In genomic region chr7:69450436-69450835, GRCh38 we compare ENCODE assay signal across 20 cellular contexts.
"Had no signal": no experiment of that assay in that cellular context is flagged by ENCODE, and none has a peak within 500 bp of the region (broad histone marks: within the 10 kb centered on the region; RNA-seq: fewer than 3 reads in every experiment).

No MANE protein-coding gene starts in this region.

- H3K9me3 ChIP-seq: body of pancreas, heart right ventricle, tibial artery had no signal

- H3K9me3 Mint-ChIP-seq: activated CD4-positive, alpha-beta T cell treated with anti-CD3 and anti-CD28 coated beads, Interleukin-2, amount 10 ng/mL, durations not matched to agents 7 days and 5 days; activated CD8-positive, alpha-beta T cell treated with anti-CD3 and anti-CD28 coated beads for 36 hours; activated naive CD4-positive, alpha-beta T cell treated with anti-CD3 and anti-CD28 coated beads, Interleukin-2, amount 50 U/mL, for 24 hours; nephron; stimulated activated effector memory CD8-positive, alpha-beta T cell treated with anti-CD3 and anti-CD28 coated beads, Interleukin-12 subunit alpha, Interleukin-12 subunit beta, amount 100 ng/mL, for 72 hours had no signal

- H3K4me3 ChIP-seq: body of pancreas, cardiac muscle cell, heart right ventricle, tibial artery had no signal

- H3K27me3 ChIP-seq: body of pancreas, cardiac muscle cell, heart right ventricle had no signal

- H3K4me1 Mint-ChIP-seq: activated CD4-positive, alpha-beta T cell treated with anti-CD3 and anti-CD28 coated beads, Interleukin-2, amount 10 ng/mL, durations not matched to agents 7 days and 5 days; activated CD8-positive, alpha-beta memory T cell treated with anti-CD3 and anti-CD28 coated beads, Interleukin-2, amount 10 ng/mL, durations not matched to agents 7 days and 5 days; activated naive CD4-positive, alpha-beta T cell treated with anti-CD3 and anti-CD28 coated beads, Interleukin-2, amount 50 U/mL, for 24 hours; nephron; stimulated activated effector memory CD8-positive, alpha-beta T cell treated with anti-CD3 and anti-CD28 coated beads, Interleukin-12 subunit alpha, Interleukin-12 subunit beta, amount 100 ng/mL, for 72 hours; stimulated activated naive CD8-positive, alpha-beta T cell treated with anti-CD3 and anti-CD28 coated beads, Interleukin-15, amount 100 ng/mL, for 72 hours had no signal

- H3K36me3 ChIP-seq: cardiac muscle cell, heart right ventricle, tibial artery had no signal

- DNase-seq: activated CD4-positive, alpha-beta T cell treated with anti-CD3 and anti-CD28 coated beads, Interleukin-2, amount 10 ng/mL, durations not matched to agents 7 days and 5 days; activated CD4-positive, CD25-positive, alpha-beta regulatory T cell treated with anti-CD3 and anti-CD28 coated beads, Interleukin-2, amount 50 U/mL, for 72 hours; activated CD8-positive, alpha-beta memory T cell treated with anti-CD3 and anti-CD28 coated beads, Interleukin-2, amount 10 ng/mL, durations not matched to agents 7 days and 5 days; activated CD8-positive, alpha-beta T cell treated with anti-CD3 and anti-CD28 coated beads for 36 hours; activated effector memory CD4-positive, alpha-beta T cell treated with anti-CD3 and anti-CD28 coated beads, Interleukin-2, amount 50 U/mL, for 16 hours; activated T-cell treated with anti-CD3 and anti-CD28 coated beads for 4 hours; anterior cingulate cortex; body of pancreas; heart right ventricle; nucleus accumbens; small intestine; stimulated activated CD4-positive, alpha-beta T cell treated with anti-CD3 and anti-CD28 coated beads, Interleukin-2, amount 100 ng/mL, for 24 hours; stimulated activated naive CD8-positive, alpha-beta T cell treated with anti-CD3 and anti-CD28 coated beads, Interleukin-15, amount 100 ng/mL, for 72 hours had no signal

- ATAC-seq: activated CD8-positive, alpha-beta memory T cell treated with anti-CD3 and anti-CD28 coated beads, Interleukin-2, amount 10 ng/mL, durations not matched to agents 7 days and 5 days; activated CD8-positive, alpha-beta T cell treated with anti-CD3 and anti-CD28 coated beads for 36 hours; body of pancreas; heart right ventricle; sciatic nerve; stimulated activated effector memory CD8-positive, alpha-beta T cell treated with anti-CD3 and anti-CD28 coated beads, Interleukin-12 subunit alpha, Interleukin-12 subunit beta, amount 100 ng/mL, for 72 hours; stimulated activated naive CD8-positive, alpha-beta T cell treated with anti-CD3 and anti-CD28 coated beads, Interleukin-15, amount 100 ng/mL, for 72 hours had no signal

- H3K27ac ChIP-seq: body of pancreas, cardiac muscle cell, heart right ventricle, tibial artery, VCaP had no signal

- H3K4me1 ChIP-seq: body of pancreas, tibial artery had no signal

- H3K27me3 Mint-ChIP-seq: activated CD4-positive, alpha-beta T cell treated with anti-CD3 and anti-CD28 coated beads, Interleukin-2, amount 10 ng/mL, durations not matched to agents 7 days and 5 days; activated CD8-positive, alpha-beta memory T cell treated with anti-CD3 and anti-CD28 coated beads, Interleukin-2, amount 10 ng/mL, durations not matched to agents 7 days and 5 days; activated CD8-positive, alpha-beta T cell treated with anti-CD3 and anti-CD28 coated beads for 36 hours; activated naive CD4-positive, alpha-beta T cell treated with anti-CD3 and anti-CD28 coated beads, Interleukin-2, amount 50 U/mL, for 24 hours; stimulated activated naive CD8-positive, alpha-beta T cell treated with anti-CD3 and anti-CD28 coated beads, Interleukin-15, amount 100 ng/mL, for 72 hours had no signal

- H3K27ac Mint-ChIP-seq: activated CD4-positive, alpha-beta T cell treated with anti-CD3 and anti-CD28 coated beads, Interleukin-2, amount 10 ng/mL, durations not matched to agents 7 days and 5 days; activated CD8-positive, alpha-beta memory T cell treated with anti-CD3 and anti-CD28 coated beads, Interleukin-2, amount 10 ng/mL, durations not matched to agents 7 days and 5 days; activated CD8-positive, alpha-beta T cell treated with anti-CD3 and anti-CD28 coated beads for 36 hours; activated naive CD4-positive, alpha-beta T cell treated with anti-CD3 and anti-CD28 coated beads, Interleukin-2, amount 50 U/mL, for 24 hours; stimulated activated effector memory CD8-positive, alpha-beta T cell treated with anti-CD3 and anti-CD28 coated beads, Interleukin-12 subunit alpha, Interleukin-12 subunit beta, amount 100 ng/mL, for 72 hours; stimulated activated naive CD8-positive, alpha-beta T cell treated with anti-CD3 and anti-CD28 coated beads, Interleukin-15, amount 100 ng/mL, for 72 hours had no signal

- H3K4me3 Mint-ChIP-seq: activated CD4-positive, alpha-beta T cell treated with anti-CD3 and anti-CD28 coated beads, Interleukin-2, amount 10 ng/mL, durations not matched to agents 7 days and 5 days; activated CD8-positive, alpha-beta memory T cell treated with anti-CD3 and anti-CD28 coated beads, Interleukin-2, amount 10 ng/mL, durations not matched to agents 7 days and 5 days; activated CD8-positive, alpha-beta T cell treated with anti-CD3 and anti-CD28 coated beads for 36 hours; activated naive CD4-positive, alpha-beta T cell treated with anti-CD3 and anti-CD28 coated beads, Interleukin-2, amount 50 U/mL, for 24 hours; nephron; stimulated activated effector memory CD8-positive, alpha-beta T cell treated with anti-CD3 and anti-CD28 coated beads, Interleukin-12 subunit alpha, Interleukin-12 subunit beta, amount 100 ng/mL, for 72 hours; stimulated activated naive CD8-positive, alpha-beta T cell treated with anti-CD3 and anti-CD28 coated beads, Interleukin-15, amount 100 ng/mL, for 72 hours had no signal

- H3K36me3 Mint-ChIP-seq: activated CD8-positive, alpha-beta memory T cell treated with anti-CD3 and anti-CD28 coated beads, Interleukin-2, amount 10 ng/mL, durations not matched to agents 7 days and 5 days; activated naive CD4-positive, alpha-beta T cell treated with anti-CD3 and anti-CD28 coated beads, Interleukin-2, amount 50 U/mL, for 24 hours; stimulated activated effector memory CD8-positive, alpha-beta T cell treated with anti-CD3 and anti-CD28 coated beads, Interleukin-12 subunit alpha, Interleukin-12 subunit beta, amount 100 ng/mL, for 72 hours had no signal
